In genomic region chr7:99409192-99409572, GRCh38 we compare ENCODE assay signal across 8 cellular contexts. TPM values are rescaled to one million over a fixed set of nuclear protein-coding genes. Genes with fewer than 3 reads are reported as not detected.
DNase-seq lines count a peak whose midpoint lies in the region; ATAC-seq and TF ChIP-seq lines count a peak whose summit lies in the region.

No MANE protein-coding gene starts in this region.

- H3K36me3 ChIP-seq in cardiac muscle cell, result peaks cover 34% of the 10 kb centered on the region
- H3K36me3 ChIP-seq in Loucy (ENCODE audit: insufficient read depth, low read length), result peaks cover 13% of the 10 kb centered on the region; the same call in 1 of the 2 replicates
- no peaks in the 10 kb centered on the region for H3K36me3 ChIP-seq in breast epithelium
- H3K36me3 ChIP-seq in mesodermal cell (ENCODE audit: control insufficient read depth, insufficient read depth, low read length), result peaks cover 60% of the 10 kb centered on the region

- peak overlapping the region; percentile 83 for H3K9ac ChIP-seq in Loucy (ENCODE audit: low read depth, low read length, poor library complexity, severe bottlenecking)

- H3K27ac ChIP-seq in cardiac muscle cell (peak overlapping the region; percentile 98), breast epithelium (peak overlapping the region; percentile 96 to 97), mesodermal cell (ENCODE audit: low read depth, low read length, severe bottlenecking) (peak overlapping the region; percentile 100)

- intact Hi-C loops in left cardiac atrium (cut with DNase I) (no loop called here), breast epithelium (cut with DNase I; ENCODE audit: low total_unique reads) (no loop called here)

- no peaks in the 10 kb centered on the region for H3K9me2 ChIP-seq in Loucy (replicated peaks; ENCODE audit: low read depth, low read length)

- TF ChIP-seq CTCF in cardiac muscle cell (IDR thresholded peaks at IDR 0.05; ENCODE audit: low read depth, low read length) (no peak), Loucy (conservative IDR thresholded peaks at IDR 0.05; ENCODE audit: low read length) (no peak), breast epithelium (IDR thresholded peaks at IDR 0.05) (no peak)

- H4K20me1 ChIP-seq in Loucy (ENCODE audit: insufficient read depth, low read length, poor library complexity, severe bottlenecking), result peaks cover 41% of the 10 kb centered on the region

- WGBS in mesodermal cell (ENCODE audit: insufficient coverage in 2 of 2), 2 experiments, result 0 to 2% methylated on average over 17 of the region's 18 CpGs

- peak overlapping the region; percentile 73 for H2AFZ ChIP-seq in Loucy (ENCODE audit: low read length)

- H3K4me2 ChIP-seq in Loucy (ENCODE audit: low read depth, low read length, poor library complexity, severe bottlenecking), result peak overlapping the region; percentile 86

- no peak for ATAC-seq in left cardiac atrium

- no peaks in the 10 kb centered on the region for H3K9me3 ChIP-seq in cardiac muscle cell (ENCODE audit: low read depth)
- H3K9me3 ChIP-seq in Loucy (ENCODE audit: insufficient read depth, low read depth, low read length), result no peaks in the 10 kb centered on the region
- H3K9me3 ChIP-seq in breast epithelium, result no peaks in the 10 kb centered on the region
- no peaks in the 10 kb centered on the region for H3K9me3 ChIP-seq in mesodermal cell (ENCODE audit: control insufficient read depth, low read length)

- peaks cover 67% of the 10 kb centered on the region for H3K79me2 ChIP-seq in Loucy (ENCODE audit: insufficient read depth, low read length)

- no peaks in the 10 kb centered on the region for H3F3A ChIP-seq in Loucy (ENCODE audit: low read depth)

- H3K27me3 ChIP-seq in cardiac muscle cell (no peaks in the 10 kb centered on the region), Loucy (ENCODE audit: insufficient read depth, low read length, poor library complexity, severe bottlenecking) (no peaks in the 10 kb centered on the region), breast epithelium (no peaks in the 10 kb centered on the region)

- DNase-seq in cardiac muscle cell (ENCODE audit: low read depth in 1 of 2, low spot score in 1 of 2) (peak in 1 of 2 donors; percentile 23), left cardiac atrium (no peak), breast epithelium (ENCODE audit: low spot score in 2 of 2) (no peak), GDM1 (lab: John Stamatoyannopoulos, UW) (no peak), GM03348 (ENCODE audit: low spot score) (no peak), DMS114 treated with DMSO at 0.1 percent for 48 hours (lab: John Stamatoyannopoulos, UW; ENCODE audit: unreplicated experiment) (no peak)

- peaks cover 15% of the 10 kb centered on the region for H3K4me1 ChIP-seq in cardiac muscle cell (ENCODE audit: low read depth)
- peaks cover 29% of the 10 kb centered on the region for H3K4me1 ChIP-seq in Loucy (ENCODE audit: insufficient read depth, low read length, poor library complexity, severe bottlenecking)
- H3K4me1 ChIP-seq in breast epithelium, result peaks cover 3 to 16% of the 10 kb centered on the region in 2 donors
- peaks cover 10% of the 10 kb centered on the region for H3K4me1 ChIP-seq in mesodermal cell (ENCODE audit: control insufficient read depth, insufficient read depth, low read length, poor library complexity, severe bottlenecking)

- no peak for TF ChIP-seq POLR2A in breast epithelium (IDR thresholded peaks at IDR 0.05)

- H3K4me3 ChIP-seq in cardiac muscle cell (peak overlapping the region; percentile 89), Loucy (ENCODE audit: low read length, poor library complexity, severe bottlenecking) (peak overlapping the region; percentile 79), breast epithelium (peak overlapping the region; percentile 84 to 100 (median 98)), mesodermal cell (ENCODE audit: extremely low read depth, insufficient read depth, low read length, poor library complexity, severe bottlenecking) (peak overlapping the region; percentile 91)

RNA-seq across cellular contexts. Expression of gene BUD31, which starts 0.4 kb away (rescaled TPM):
- 66.9 and 110 TPM in 2 replicates for total RNA-seq in cardiac muscle cell
- polyA plus RNA-seq in cardiac muscle cell, result 132 and 193 TPM in 2 replicates
- total RNA-seq in left cardiac atrium, result 10 to 100 TPM; 44.9 to 51.7 TPM
- 10 to 100 TPM; 53.9 to 69.8 (median 65.4) TPM for total RNA-seq in breast epithelium
- polyA plus RNA-seq in mesodermal cell (2013, experiment 1 of 2), result 103 TPM
- 113 TPM for polyA plus RNA-seq in mesodermal cell (2013, experiment 2 of 2)

RNA-seq across cellular contexts. Expression of gene PDAP1, which starts 0.8 kb away (rescaled TPM):
- total RNA-seq in cardiac muscle cell (130 and 181 TPM in 2 replicates), left cardiac atrium (10 to 100 TPM; 76.0 to 96.8 TPM), breast epithelium (10 to 100 TPM; 39.4 to 86.4 (median 51.5) TPM)
- polyA plus RNA-seq in cardiac muscle cell, result 75.1 and 81.0 TPM in 2 replicates
- polyA plus RNA-seq in mesodermal cell (2013, experiment 1 of 2), result 125 TPM
- polyA plus RNA-seq in mesodermal cell (2013, experiment 2 of 2), result 126 TPM

RNA-seq across cellular contexts. Expression of gene PTCD1, which starts 29.4 kb away (rescaled TPM):
- 13.7 and 27.9 TPM in 2 replicates for total RNA-seq in cardiac muscle cell
- polyA plus RNA-seq in cardiac muscle cell, result 6.1 and 7.8 TPM in 2 replicates
- 1 to 10 TPM; 2.6 to 2.8 TPM for total RNA-seq in left cardiac atrium
- total RNA-seq in breast epithelium, result 1 to 10 TPM; 4.5 to 8.3 (median 4.9) TPM
- 3.8 TPM for polyA plus RNA-seq in mesodermal cell (2013, experiment 1 of 2)
- polyA plus RNA-seq in mesodermal cell (2013, experiment 2 of 2), result 4.7 TPM

RNA-seq across cellular contexts. Expression of gene CPSF4, which starts 29.6 kb away (rescaled TPM):
- total RNA-seq in cardiac muscle cell (59.9 and 84.1 TPM in 2 replicates), left cardiac atrium (10 to 100 TPM; 18.2 to 18.8 TPM), breast epithelium (10 to 100 TPM; 32.8 to 40.6 (median 32.9) TPM)
- 59.8 and 75.2 TPM in 2 replicates for polyA plus RNA-seq in cardiac muscle cell
- polyA plus RNA-seq in mesodermal cell (2013, experiment 1 of 2), result 61.8 TPM
- polyA plus RNA-seq in mesodermal cell (2013, experiment 2 of 2), result 55.3 TPM

RNA-seq across cellular contexts. Expression of gene ARPC1B, which starts 34.7 kb away (rescaled TPM):
- 38.7 and 61.7 TPM in 2 replicates for total RNA-seq in cardiac muscle cell
- 49.3 and 56.1 TPM in 2 replicates for polyA plus RNA-seq in cardiac muscle cell
- total RNA-seq in left cardiac atrium, result 10 to 100 TPM; 71.7 to 88.0 TPM
- 100 to 1,000 TPM; 108 to 176 (median 169) TPM for total RNA-seq in breast epithelium
- polyA plus RNA-seq in mesodermal cell (2013, experiment 1 of 2), result 162 TPM
- 149 TPM for polyA plus RNA-seq in mesodermal cell (2013, experiment 2 of 2)
